19 cellular contexts compared by ENCODE assay signal in genomic region chr1:83593073-83593472, GRCh38.
"Had no signal": no experiment of that assay in that cellular context is flagged by ENCODE, and none has a peak within 500 bp of the region (broad histone marks: within the 10 kb centered on the region; RNA-seq: fewer than 3 reads in every experiment).

No MANE protein-coding gene starts in this region.

- ATAC-seq: gastrocnemius medialis, left colon, psoas muscle, sciatic nerve had no signal

- H3K27ac ChIP-seq: ascending aorta, breast epithelium, epithelial cell of prostate, gastrocnemius medialis, psoas muscle had no signal

- H3K27ac Mint-ChIP-seq: activated naive CD4-positive, alpha-beta T cell treated with anti-CD3 and anti-CD28 coated beads for 36 hours; dendritic cell treated with granulocyte-macrophage colony-stimulating factor and Interleukin-4, amounts not matched to agents 40 ng/mL and 50 ng/mL, for 4 days; stimulated activated naive CD8-positive, alpha-beta T cell treated with anti-CD3 and anti-CD28 coated beads, Interleukin-15, Interleukin-2, amounts not matched to agents 100 ng/mL and 50 ng/mL, for 24 hours; type B pancreatic cell had no signal

- H3K9me3 ChIP-seq: ascending aorta, breast epithelium, gastrocnemius medialis, psoas muscle had no signal

- H3K4me1 ChIP-seq: breast epithelium, gastrocnemius medialis, psoas muscle had no signal

- H3K36me3 ChIP-seq: ascending aorta, breast epithelium, gastrocnemius medialis had no signal

- DNase-seq: activated CD4-positive, alpha-beta T cell treated with anti-CD3 and anti-CD28 coated beads for 1 hour; activated CD4-positive, alpha-beta T cell treated with anti-CD3 and anti-CD28 coated beads, Interleukin-2, amount 50 U/mL, for 4 hours; activated naive CD4-positive, alpha-beta T cell treated with anti-CD3 and anti-CD28 coated beads for 36 hours; activated T-cell treated with anti-CD3 and anti-CD28 coated beads for 4 hours; cerebellar nuclear complex; effector memory CD4-positive, alpha-beta T cell; gastrocnemius medialis; left colon; midbrain; psoas muscle; T1000 had no signal

- H3K27me3 Mint-ChIP-seq: dendritic cell treated with granulocyte-macrophage colony-stimulating factor and Interleukin-4, amounts not matched to agents 40 ng/mL and 50 ng/mL, for 4 days; stimulated activated naive CD8-positive, alpha-beta T cell treated with anti-CD3 and anti-CD28 coated beads, Interleukin-15, Interleukin-2, amounts not matched to agents 100 ng/mL and 50 ng/mL, for 24 hours; type B pancreatic cell had no signal

- H3K36me3 Mint-ChIP-seq: type B pancreatic cell had no signal

- H3K9me3 Mint-ChIP-seq: activated naive CD4-positive, alpha-beta T cell treated with anti-CD3 and anti-CD28 coated beads for 36 hours; type B pancreatic cell had no signal

- H3K27me3 ChIP-seq: ascending aorta, breast epithelium, gastrocnemius medialis had no signal

- H3K4me3 Mint-ChIP-seq: activated naive CD4-positive, alpha-beta T cell treated with anti-CD3 and anti-CD28 coated beads for 36 hours; dendritic cell treated with granulocyte-macrophage colony-stimulating factor and Interleukin-4, amounts not matched to agents 40 ng/mL and 50 ng/mL, for 4 days; stimulated activated naive CD8-positive, alpha-beta T cell treated with anti-CD3 and anti-CD28 coated beads, Interleukin-15, Interleukin-2, amounts not matched to agents 100 ng/mL and 50 ng/mL, for 24 hours; type B pancreatic cell had no signal

- H3K4me3 ChIP-seq: ascending aorta, breast epithelium, gastrocnemius medialis, lung, psoas muscle had no signal
